ENCODE assay signal across 8 cellular contexts in the genomic region with DNA sequence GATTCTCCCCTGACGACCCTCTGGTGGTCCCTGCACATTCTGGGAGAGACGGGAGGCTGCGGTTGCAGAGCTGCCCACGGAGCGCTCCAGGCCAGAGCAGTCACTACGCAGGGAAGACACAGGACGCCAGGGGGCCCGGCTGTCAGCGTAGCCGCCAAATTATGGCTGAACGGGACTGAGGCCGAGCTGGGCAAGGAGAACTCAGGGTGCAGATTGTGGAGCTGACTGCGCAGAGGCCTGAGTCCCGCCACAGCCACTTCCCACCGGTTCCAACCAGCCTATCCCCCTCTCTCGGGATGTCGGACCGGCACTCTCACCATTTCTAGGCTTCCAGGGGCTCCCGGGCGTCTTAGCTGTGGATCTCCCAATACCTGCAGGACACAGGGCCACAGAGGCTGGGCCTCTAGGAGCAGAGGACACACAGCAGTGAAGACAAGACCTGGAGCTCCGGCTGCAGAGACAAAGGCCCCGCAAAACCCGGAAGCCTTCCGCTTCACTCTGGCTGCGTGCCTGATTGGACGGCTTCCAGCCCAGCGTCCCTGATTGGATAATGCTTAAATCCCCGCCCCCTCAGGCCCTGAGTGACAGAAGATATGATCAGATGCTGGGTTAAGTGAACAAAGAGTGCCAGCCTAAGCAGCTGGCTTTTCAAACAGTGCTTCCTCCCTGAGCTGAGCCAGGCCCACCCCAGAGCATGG. TPM values are rescaled to one million over a fixed set of nuclear protein-coding genes. Genes with fewer than 3 reads are reported as not detected.
DNase-seq lines count a peak whose midpoint lies in the region; ATAC-seq and TF ChIP-seq lines count a peak whose summit lies in the region.

ZNF737 (minus strand) TSS at position 461 of the 698 bp plus-strand sequence; CDS start at position 320, 141 bp downstream.

- peaks cover 4 to 43% (median 24%) of the 10 kb centered on the region in 7 donors for H3K9me3 Mint-ChIP-seq in CD4-positive, CD25-positive, alpha-beta regulatory T cell
- peaks cover 11 to 24% of the 10 kb centered on the region in 2 donors for H3K9me3 Mint-ChIP-seq in activated T-cell treated with anti-CD3 and anti-CD28 coated beads, Interleukin-2, amount 50 U/mL, for 72 hours

- H3K9me2 ChIP-seq in OCI-LY7 (ENCODE audit: insufficient read depth, low read length), result no peaks in the 10 kb centered on the region

- H3K27ac ChIP-seq in CD4-positive, CD25-positive, alpha-beta regulatory T cell (ENCODE audit: insufficient read depth, low read length, poor library complexity, severe bottlenecking), result peak within 1 kb of the TSS; percentile 78
- H3K27ac ChIP-seq in OCI-LY7 (ENCODE audit: low read depth, low read length, poor library complexity, severe bottlenecking) (peak within 1 kb of the TSS; percentile 74), muscle layer of duodenum (ENCODE audit: low read length) (peak within 1 kb of the TSS; percentile 63)

- POLR2A ChIA-PET in OCI-LY7 (lab: Charles Lee), result interaction anchor here (0.7 to 1.5 kb wide), 9 partner anchors 10 to 1228 kb away, joined by 3 to 15 read pairs (median 3); partner anchors contain the start of genes ZNF626, ZNF66 and ZNF85

- TSS peak; percentile 77 for BruUV-seq in OCI-LY7 (replicated peaks; lab: Mats Ljungman, UMichigan)

- H2AFZ ChIP-seq in OCI-LY7 (ENCODE audit: low read length), result peak within 1 kb of the TSS; percentile 64; the same call in 1 of the 2 replicates

- H3K27ac Mint-ChIP-seq in CD4-positive, CD25-positive, alpha-beta regulatory T cell, result peak within 1 kb of the TSS; percentile 95 to 100 (median 99)
- H3K27ac Mint-ChIP-seq in activated T-cell treated with anti-CD3 and anti-CD28 coated beads, Interleukin-2, amount 50 U/mL, for 72 hours, result peak within 1 kb of the TSS; percentile 98

- peaks cover 27% of the 10 kb centered on the region for H3K36me3 Mint-ChIP-seq in CD4-positive, CD25-positive, alpha-beta regulatory T cell
- peaks cover 38 to 39% of the 10 kb centered on the region in 2 donors for H3K36me3 Mint-ChIP-seq in activated T-cell treated with anti-CD3 and anti-CD28 coated beads, Interleukin-2, amount 50 U/mL, for 72 hours (ENCODE audit: insufficient read depth in 2 of 2)

- peaks cover 44% of the 10 kb centered on the region for H3K79me2 ChIP-seq in OCI-LY7 (ENCODE audit: insufficient read depth, low read depth, low read length)

- CTCF ChIA-PET in OCI-LY7 (lab: Charles Lee; ENCODE audit: unreplicated experiment), result interaction anchor here (0.8 to 0.9 kb wide), 2 partner anchors 9 to 81 kb away, joined by 3 read pairs; no protein-coding TSS in a partner anchor

- peak within 1 kb of the TSS; percentile 97 to 100 (median 99) for H3K4me3 Mint-ChIP-seq in CD4-positive, CD25-positive, alpha-beta regulatory T cell
- H3K4me3 Mint-ChIP-seq in activated T-cell treated with anti-CD3 and anti-CD28 coated beads, Interleukin-2, amount 50 U/mL, for 72 hours, result peak within 1 kb of the TSS; percentile 100

- peak; percentile 97 to 98 for ATAC-seq in CD4-positive, CD25-positive, alpha-beta regulatory T cell (ENCODE audit: low read depth in 2 of 2)
- peak; percentile 73 for ATAC-seq in GM19328 (IDR thresholded peaks at IDR 0.05; ENCODE audit: unreplicated experiment)
- ATAC-seq in HG03520 (IDR thresholded peaks at IDR 0.05; ENCODE audit: unreplicated experiment), result peak; percentile 89
- ATAC-seq in activated T-cell treated with anti-CD3 and anti-CD28 coated beads, Interleukin-2, amount 50 U/mL, for 72 hours (replicated peaks in 1 of 2), result peak; percentile 92
- ATAC-seq in esophagus mucosa, result peak; percentile 99

- peaks cover 9% of the 10 kb centered on the region for H3K4me1 ChIP-seq in CD4-positive, CD25-positive, alpha-beta regulatory T cell (ENCODE audit: control insufficient read depth, insufficient read depth, low read length, poor library complexity, severe bottlenecking)
- H3K4me1 ChIP-seq in OCI-LY7 (ENCODE audit: insufficient read depth, low read length, poor library complexity, severe bottlenecking), result peaks cover 8% of the 10 kb centered on the region
- H3K4me1 ChIP-seq in muscle layer of duodenum (ENCODE audit: control insufficient read depth in 1 of 2, insufficient read depth in 2 of 2, low read length in 2 of 2), result peaks cover 0 to 3% of the 10 kb centered on the region in 2 donors

- no peaks in the 10 kb centered on the region for H4K20me1 ChIP-seq in OCI-LY7 (ENCODE audit: insufficient read depth, low read length)

- peak; percentile 79 to 95 (median 91) for DNase-seq in CD4-positive, CD25-positive, alpha-beta regulatory T cell
- peak; percentile 98 for DNase-seq in OCI-LY7 (ENCODE audit: low spot score)
- DNase-seq in activated T-cell treated with anti-CD3 and anti-CD28 coated beads, Interleukin-2, amount 50 U/mL, for 72 hours, result peak; percentile 93 to 94
- DNase-seq in stimulated activated CD8-positive, alpha-beta memory T cell treated with anti-CD3 and anti-CD28 coated beads, Interleukin-7, amount 100 ng/mL, for 1 hour (ENCODE audit: low read depth in 2 of 2), result peak; percentile 78 to 86

- H3K27me3 ChIP-seq in CD4-positive, CD25-positive, alpha-beta regulatory T cell (ENCODE audit: control insufficient read depth, insufficient read depth, low read length), result no peaks in the 10 kb centered on the region
- no peaks in the 10 kb centered on the region for H3K27me3 ChIP-seq in muscle layer of duodenum (ENCODE audit: low read depth, low read length)

- H3K4me1 Mint-ChIP-seq in CD4-positive, CD25-positive, alpha-beta regulatory T cell, result peaks cover 2 to 38% (median 12%) of the 10 kb centered on the region in 4 donors
- H3K4me1 Mint-ChIP-seq in activated T-cell treated with anti-CD3 and anti-CD28 coated beads, Interleukin-2, amount 50 U/mL, for 72 hours (ENCODE audit: low read depth), result peaks cover 30% of the 10 kb centered on the region

- peak; percentile 36; the same call in 1 of the 2 replicates for TF ChIP-seq CTCF in OCI-LY7 (conservative IDR thresholded peaks at IDR 0.05; ENCODE audit: low read length)

- H3K27me3 Mint-ChIP-seq in CD4-positive, CD25-positive, alpha-beta regulatory T cell, result no peaks in the 10 kb centered on the region
- H3K27me3 Mint-ChIP-seq in activated T-cell treated with anti-CD3 and anti-CD28 coated beads, Interleukin-2, amount 50 U/mL, for 72 hours (ENCODE audit: low read depth), result no peaks in the 10 kb centered on the region

- peak within 1 kb of the TSS; percentile 91 for H3K4me2 ChIP-seq in OCI-LY7 (ENCODE audit: low read length)

- peaks cover 18% of the 10 kb centered on the region for H3K36me3 ChIP-seq in CD4-positive, CD25-positive, alpha-beta regulatory T cell (ENCODE audit: control insufficient read depth, insufficient read depth, low read length)
- H3K36me3 ChIP-seq in OCI-LY7 (ENCODE audit: insufficient read depth, low read length) (peaks cover 38% of the 10 kb centered on the region), muscle layer of duodenum (ENCODE audit: control insufficient read depth in 1 of 2, insufficient read depth in 2 of 2, low read length in 2 of 2) (peaks cover 3 to 14% of the 10 kb centered on the region in 2 donors)

- intact Hi-C loops in OCI-LY7 (cut with micrococcal nuclease; ENCODE audit: unreplicated experiment), result loop anchor here (2.0 to 10.0 kb wide), 3 partner anchors 211 to 939 kb away; partner anchors contain the start of genes ZNF429, ZNF506 and ZNF66

- peaks cover 23 to 42% of the 10 kb centered on the region in 2 experiments for H3K9me3 ChIP-seq in CD4-positive, CD25-positive, alpha-beta regulatory T cell (ENCODE audit: control insufficient read depth in 2 of 2, low read length in 2 of 2)
- H3K9me3 ChIP-seq in OCI-LY7 (ENCODE audit: low read length), result peaks cover 11% of the 10 kb centered on the region; the same call in 1 of the 2 replicates
- H3K9me3 ChIP-seq in muscle layer of duodenum (ENCODE audit: control insufficient read depth in 1 of 2, low read length in 2 of 2), result peaks cover 0 to 7% of the 10 kb centered on the region in 2 donors

- H3K4me3 ChIP-seq in CD4-positive, CD25-positive, alpha-beta regulatory T cell (ENCODE audit: low read depth, low read length), result peak within 1 kb of the TSS; percentile 82
- H3K4me3 ChIP-seq in OCI-LY7 (ENCODE audit: low read depth, low read length, poor library complexity, severe bottlenecking), result peak within 1 kb of the TSS; percentile 97
- peak within 1 kb of the TSS; percentile 73 to 92 for H3K4me3 ChIP-seq in muscle layer of duodenum (ENCODE audit: low read depth in 1 of 2, low read length in 2 of 2)

RNA-seq across cellular contexts. Expression of gene ZNF737, which starts in this region (rescaled TPM):
- 11.3 TPM for total RNA-seq in CD4-positive, CD25-positive, alpha-beta regulatory T cell
- 10 to 100 TPM in 2 of 4 donors, 1 to 10 TPM in 2; 6.2 to 17.6 (median 12.3) TPM for polyA plus RNA-seq in CD4-positive, CD25-positive, alpha-beta regulatory T cell
- total RNA-seq in OCI-LY7 (2014; rRNA removed; shearing (Covaris generic)), result 23.7 and 33.5 TPM in 2 replicates
- 20.4 and 25.7 TPM in 2 replicates for total RNA-seq in OCI-LY7 (2022)
- 10 to 100 TPM; 16.3 to 19.3 TPM for total RNA-seq in activated T-cell treated with anti-CD3 and anti-CD28 coated beads, Interleukin-2, amount 50 U/mL, for 72 hours
- total RNA-seq in esophagus mucosa, result 2.3 TPM

Comparison
In these comparisons a context has a peak if more than half of its experiments do, and no peak if none do; other contexts are left out.
1. Peak in every context shown above with its lines: DNase-seq, ATAC-seq, H3K4me3 ChIP-seq and H3K27ac ChIP-seq.